ENCODE assay signal across 21 cellular contexts in genomic region chr5:109939109-109939682, GRCh38.
A peak's percentile ranks its signal among the peaks of the same experiment; 100 is the strongest.
DNase-seq lines count a peak whose midpoint lies in the region; ATAC-seq and TF ChIP-seq lines count a peak whose summit lies in the region.
"Had no signal": no experiment of that assay in that cellular context is flagged by ENCODE, and none has a peak within 500 bp of the region (broad histone marks: within the 10 kb centered on the region; RNA-seq: fewer than 3 reads in every experiment).

No MANE protein-coding gene starts in this region.

- no peak overlapping the region for H3K9ac ChIP-seq in PC-3 (ENCODE audit: low read length)

- H3K9me3 ChIP-seq in breast epithelium: peaks cover 0 to 6% of the 10 kb centered on the region in 2 donors
- no peaks in the 10 kb centered on the region for H3K9me3 ChIP-seq in PC-3 (ENCODE audit: low read length)
- H3K9me3 ChIP-seq in upper lobe of right lung: no peaks in the 10 kb centered on the region
- H3K9me3 ChIP-seq: A549 had no signal

- H3K4me3 ChIP-seq in breast epithelium: no peak overlapping the region
- no peak overlapping the region for H3K4me3 ChIP-seq in PC-3 (ENCODE audit: low read length)
- no peak overlapping the region for H3K4me3 ChIP-seq in epithelial cell of esophagus (ENCODE audit: low read length)
- H3K4me3 ChIP-seq in upper lobe of right lung: no peak overlapping the region
- no peak overlapping the region for H3K4me3 ChIP-seq in lower leg skin (ENCODE audit: low read depth, poor library complexity, severe bottlenecking)
- H3K4me3 ChIP-seq: A549 had no signal

- H3K4me2 ChIP-seq in PC-3 (ENCODE audit: low read length): no peak overlapping the region
- H3K4me2 ChIP-seq: A549 had no signal

- H3K9me2 ChIP-seq in PC-3 (replicated peaks; ENCODE audit: low read length): no peaks in the 10 kb centered on the region

- H3K36me3 ChIP-seq in breast epithelium (no peaks in the 10 kb centered on the region), PC-3 (ENCODE audit: low read depth, low read length) (no peaks in the 10 kb centered on the region), upper lobe of right lung (no peaks in the 10 kb centered on the region)

- H3K4me1 Mint-ChIP-seq in MCF 10A (ENCODE audit: insufficient read depth, unreplicated experiment): peaks cover 8% of the 10 kb centered on the region

- intact Hi-C loops in MCF 10A (cut with micrococcal nuclease): no loop called here
- intact Hi-C loops in breast epithelium (cut with DNase I; ENCODE audit: low total_unique reads): no loop called here
- intact Hi-C loops in PC-3 (cut with micrococcal nuclease): no loop called here
- intact Hi-C loops in upper lobe of right lung (cut with DNase I): no loop called here
- intact Hi-C loops in lower leg skin (cut with DNase I; ENCODE audit: low total_unique reads): no loop called here

- no peaks in the 10 kb centered on the region for H3F3A ChIP-seq in PC-3 (ENCODE audit: low read length, unreplicated experiment)

- H3K27me3 ChIP-seq in breast epithelium (no peaks in the 10 kb centered on the region), PC-3 (ENCODE audit: low read length) (no peaks in the 10 kb centered on the region), upper lobe of right lung (no peaks in the 10 kb centered on the region)

- no peak overlapping the region for H2AFZ ChIP-seq in PC-3 (ENCODE audit: low read length)

- H3K27me3 Mint-ChIP-seq in MCF 10A (ENCODE audit: insufficient read depth, unreplicated experiment): no peaks in the 10 kb centered on the region
- H3K27me3 Mint-ChIP-seq: activated naive CD8-positive, alpha-beta T cell; activated T-cell treated with anti-CD3 and anti-CD28 coated beads, Interleukin-2, amount 50 U/mL, for 24 hours had no signal

- H3K9me3 Mint-ChIP-seq in MCF 10A (ENCODE audit: unreplicated experiment): no peaks in the 10 kb centered on the region
- H3K9me3 Mint-ChIP-seq: IgD-negative memory B cell had no signal

- DNase-seq in MCF 10A (ENCODE audit: unreplicated experiment): peak; percentile 95
- no peak for DNase-seq in breast epithelium (ENCODE audit: low spot score in 2 of 2)
- peak; percentile 77 for DNase-seq in PC-3
- peak; percentile 57 for DNase-seq in epithelial cell of esophagus (ENCODE audit: low read depth)
- no peak for DNase-seq in upper lobe of right lung
- no peak for DNase-seq in lower leg skin (ENCODE audit: low spot score in 2 of 2)
- DNase-seq: activated CD4-positive, alpha-beta T cell treated with anti-CD3 and anti-CD28 coated beads, Interleukin-2, amount 50 U/mL, for 1 hour; activated T-cell treated with anti-CD3 and anti-CD28 coated beads, Interleukin-2, amount 50 U/mL, for 24 hours; CD8-positive, alpha-beta T cell; effector CD8-positive, alpha-beta T cell; NCI-H1092; NCI-H2107; NCI-H774; stimulated activated naive CD8-positive, alpha-beta T cell treated with anti-CD3 and anti-CD28 coated beads, Interleukin-15, Interleukin-2, amounts not matched to agents 100 U/mL and 50 U/mL, for 24 hours had no signal

- H3K27ac ChIP-seq in breast epithelium (no peak overlapping the region), PC-3 (ENCODE audit: low read length) (peak overlapping the region; percentile 29), upper lobe of right lung (no peak overlapping the region)
- H3K27ac ChIP-seq: A549 had no signal

- H3K27ac Mint-ChIP-seq in MCF 10A (ENCODE audit: low read depth, unreplicated experiment): no peak overlapping the region
- H3K27ac Mint-ChIP-seq: activated naive CD8-positive, alpha-beta T cell; activated T-cell treated with anti-CD3 and anti-CD28 coated beads, Interleukin-2, amount 50 U/mL, for 24 hours; CD8-positive, alpha-beta T cell; IgD-negative memory B cell; mesothelial cell of epicardium had no signal

- H3K4me3 Mint-ChIP-seq in MCF 10A (ENCODE audit: unreplicated experiment): no peak overlapping the region
- H3K4me3 Mint-ChIP-seq: activated naive CD8-positive, alpha-beta T cell; activated T-cell treated with anti-CD3 and anti-CD28 coated beads, Interleukin-2, amount 50 U/mL, for 24 hours; CD8-positive, alpha-beta T cell; IgD-negative memory B cell; mesothelial cell of epicardium had no signal

- H3K79me2 ChIP-seq in PC-3 (ENCODE audit: low read length): no peaks in the 10 kb centered on the region

- peak; percentile 45; the same call in 1 of the 2 replicates for ATAC-seq in PC-3
- peak; percentile 37 for ATAC-seq in upper lobe of right lung
- no peak for ATAC-seq in GM21447 (IDR thresholded peaks at IDR 0.05; ENCODE audit: unreplicated experiment)
- no peak for ATAC-seq in GM21526 (IDR thresholded peaks at IDR 0.05; ENCODE audit: low FRiP score, unreplicated experiment)
- ATAC-seq: A549; CD8-positive, alpha-beta T cell; Panc1; stimulated activated naive CD8-positive, alpha-beta T cell treated with anti-CD3 and anti-CD28 coated beads, Interleukin-15, Interleukin-2, amounts not matched to agents 100 U/mL and 50 U/mL, for 24 hours had no signal

- no peaks in the 10 kb centered on the region for H4K20me1 ChIP-seq in PC-3 (ENCODE audit: low read length)

- no TSS peak for BruUV-seq in MCF 10A (replicated peaks; lab: Mats Ljungman, UMichigan)
- BruUV-seq in PC-3 (replicated peaks; lab: Mats Ljungman, UMichigan): no TSS peak

- POLR2A ChIA-PET in MCF 10A (lab: Yijun Ruan, JAX) (no interaction called here), PC-3 (lab: Charles Lee; ENCODE audit: unreplicated experiment) (no interaction called here)

- no peaks in the 10 kb centered on the region for H3K36me3 Mint-ChIP-seq in MCF 10A (ENCODE audit: insufficient read depth, unreplicated experiment)
- H3K36me3 Mint-ChIP-seq: CD8-positive, alpha-beta T cell; IgD-negative memory B cell; mesothelial cell of epicardium had no signal

- TF ChIP-seq POLR2A in breast epithelium (IDR thresholded peaks at IDR 0.05): no peak
- no peak for TF ChIP-seq POLR2A in lower leg skin (IDR thresholded peaks at IDR 0.05)

- H3K4me1 ChIP-seq in breast epithelium (no peaks in the 10 kb centered on the region), PC-3 (ENCODE audit: insufficient read depth, low read length) (peaks cover 22% of the 10 kb centered on the region), upper lobe of right lung (no peaks in the 10 kb centered on the region)
- H3K4me1 ChIP-seq: A549 had no signal

- WGBS in lower leg skin, 2 donors: 88 to 89% methylated on average over 7 of the region's 7 CpGs

- no peak for TF ChIP-seq CTCF in MCF 10A (IDR thresholded peaks at IDR 0.05; ENCODE audit: unreplicated experiment)
- TF ChIP-seq CTCF in breast epithelium (IDR thresholded peaks at IDR 0.05): no peak
- no peak for TF ChIP-seq CTCF in PC-3 (conservative IDR thresholded peaks at IDR 0.05; ENCODE audit: low read depth, low read length)
- TF ChIP-seq CTCF in epithelial cell of esophagus (IDR thresholded peaks at IDR 0.05; ENCODE audit: insufficient read depth, low read depth, low read length, missing control alignments): no peak
- no peak for TF ChIP-seq CTCF in upper lobe of right lung (IDR thresholded peaks at IDR 0.05)
- TF ChIP-seq CTCF in lower leg skin (IDR thresholded peaks at IDR 0.05): no peak

- CTCF ChIA-PET in MCF 10A (lab: Yijun Ruan, JAX) (interaction anchor here (0.6 kb wide), 1 partner anchor 248 kb away, joined by 3 read pairs; no protein-coding TSS in a partner anchor), PC-3 (lab: Charles Lee) (no interaction called here)

Comparison
In these comparisons a context has a peak if more than half of its experiments do, and no peak if none do; other contexts are left out.
1. DNase-seq: peak in MCF 10A (single experiment), PC-3 (single experiment) and epithelial cell of esophagus (single experiment); none in breast epithelium (0 of 2), upper lobe of right lung (single experiment) and lower leg skin (0 of 2).
2. ATAC-seq: peak in PC-3 (single experiment) and upper lobe of right lung (single experiment); none in GM21447 (single experiment) and GM21526 (single experiment).